22 cellular contexts compared by ENCODE assay signal in genomic region chr22:20384865-20385264, GRCh38.
"Had no signal": no experiment of that assay in that cellular context is flagged by ENCODE, and none has a peak within 500 bp of the region (broad histone marks: within the 10 kb centered on the region; RNA-seq: fewer than 3 reads in every experiment).

No MANE protein-coding gene starts in this region.

- H3K9me3 ChIP-seq: MG63, SJSA1 had no signal

- H3K27me3 ChIP-seq: SJSA1 had no signal

- H3K4me3 ChIP-seq: MG63, SJSA1, SK-N-MC had no signal

- H3K4me1 ChIP-seq: SJSA1 had no signal

- H3K27ac ChIP-seq: SJSA1, SK-N-MC had no signal

- H3K36me3 ChIP-seq: MG63, SJSA1 had no signal

- DNase-seq: Karpas-422, KG1, MG63, NCI-H1092, NCI-H1105 treated with DMSO at 0.1 percent for 48 hours, NCI-H1417 treated with DMSO at 0.1 percent for 48 hours, NCI-H146, NCI-H1694 treated with DMSO at 0.1 percent for 48 hours, NCI-H1930, NCI-H2081, NCI-H2107, NCI-H226, NCI-H446, NCI-H510A, NCI-H524 treated with DMSO at 0.1 percent for 48 hours, NCI-H69, NCI-H774, Right ventricle myocardium superior, RPMI8226, SIG-M5 had no signal
